ENCODE assay signal across 2 cellular contexts in genomic region chrX:149461746-149462145, GRCh38.
TF ChIP-seq lines count a peak whose summit lies in the region.

No MANE protein-coding gene starts in this region.

TF ChIP-seq in A549, 52 proteins besides CTCF, POLR2A, EP300 and RAD21 (continued from another document):
- TF ChIP-seq, protein P1, sequence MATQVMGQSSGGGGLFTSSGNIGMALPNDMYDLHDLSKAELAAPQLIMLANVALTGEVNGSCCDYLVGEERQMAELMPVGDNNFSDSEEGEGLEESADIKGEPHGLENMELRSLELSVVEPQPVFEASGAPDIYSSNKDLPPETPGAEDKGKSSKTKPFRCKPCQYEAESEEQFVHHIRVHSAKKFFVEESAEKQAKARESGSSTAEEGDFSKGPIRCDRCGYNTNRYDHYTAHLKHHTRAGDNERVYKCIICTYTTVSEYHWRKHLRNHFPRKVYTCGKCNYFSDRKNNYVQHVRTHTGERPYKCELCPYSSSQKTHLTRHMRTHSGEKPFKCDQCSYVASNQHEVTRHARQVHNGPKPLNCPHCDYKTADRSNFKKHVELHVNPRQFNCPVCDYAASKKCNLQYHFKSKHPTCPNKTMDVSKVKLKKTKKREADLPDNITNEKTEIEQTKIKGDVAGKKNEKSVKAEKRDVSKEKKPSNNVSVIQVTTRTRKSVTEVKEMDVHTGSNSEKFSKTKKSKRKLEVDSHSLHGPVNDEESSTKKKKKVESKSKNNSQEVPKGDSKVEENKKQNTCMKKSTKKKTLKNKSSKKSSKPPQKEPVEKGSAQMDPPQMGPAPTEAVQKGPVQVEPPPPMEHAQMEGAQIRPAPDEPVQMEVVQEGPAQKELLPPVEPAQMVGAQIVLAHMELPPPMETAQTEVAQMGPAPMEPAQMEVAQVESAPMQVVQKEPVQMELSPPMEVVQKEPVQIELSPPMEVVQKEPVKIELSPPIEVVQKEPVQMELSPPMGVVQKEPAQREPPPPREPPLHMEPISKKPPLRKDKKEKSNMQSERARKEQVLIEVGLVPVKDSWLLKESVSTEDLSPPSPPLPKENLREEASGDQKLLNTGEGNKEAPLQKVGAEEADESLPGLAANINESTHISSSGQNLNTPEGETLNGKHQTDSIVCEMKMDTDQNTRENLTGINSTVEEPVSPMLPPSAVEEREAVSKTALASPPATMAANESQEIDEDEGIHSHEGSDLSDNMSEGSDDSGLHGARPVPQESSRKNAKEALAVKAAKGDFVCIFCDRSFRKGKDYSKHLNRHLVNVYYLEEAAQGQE (IDR thresholded peaks at IDR 0.05), result no peak

TF ChIP-seq in WTC11, 78 proteins besides CTCF, POLR2A, EP300 and RAD21 (continued from another document):
- TF ChIP-seq USF1 (CRISPR knock-in tag; IDR thresholded peaks at IDR 0.05), result no peak
